ENCODE assay signal across 21 cellular contexts in genomic region chr6:85353012-85353411, GRCh38.
"Had no signal": no experiment of that assay in that cellular context is flagged by ENCODE, and none has a peak within 500 bp of the region (broad histone marks: within the 10 kb centered on the region; RNA-seq: fewer than 3 reads in every experiment).

No MANE protein-coding gene starts in this region.

- H3K4me2 ChIP-seq: SK-N-SH had no signal

- H3K27ac ChIP-seq: RWPE1 had no signal

- ATAC-seq: T-helper 17 cell had no signal

- H3K9me2 ChIP-seq: SK-N-SH had no signal

- H3K4me3 ChIP-seq: MG63 had no signal

- H3K27me3 ChIP-seq: MG63 had no signal

- H3K36me3 ChIP-seq: MG63 had no signal

- DNase-seq: IMR-90, Karpas-422, KG1, MG63, NCI-H1048, NCI-H1105, NCI-H1417, NCI-H1436 treated with DMSO at 0.1 percent for 48 hours, NCI-H1694, NCI-H1930, NCI-H2081, NCI-H2107, NCI-H2227 treated with DMSO at 0.1 percent for 48 hours, NCI-H524, NCI-H526 treated with DMSO at 0.1 percent for 48 hours, NCI-H748 treated with DMSO at 0.1 percent for 48 hours, SHP77, SK-N-SH, T-helper 1 cell, T-helper 17 cell had no signal

- H3K9ac ChIP-seq: SK-N-SH had no signal

- H3K9me3 ChIP-seq: MG63, SK-N-SH had no signal
